ENCODE assay signal across 14 cellular contexts in genomic region chr1:94298861-94299260, GRCh38.
DNase-seq lines count a peak whose midpoint lies in the region; ATAC-seq and TF ChIP-seq lines count a peak whose summit lies in the region.
"Had no signal": no experiment of that assay in that cellular context is flagged by ENCODE, and none has a peak within 500 bp of the region (broad histone marks: within the 10 kb centered on the region; RNA-seq: fewer than 3 reads in every experiment).

No MANE protein-coding gene starts in this region.

- no peak overlapping the region for H3K9ac ChIP-seq in fibroblast of lung (ENCODE audit: insufficient read depth, low read length)

- no peak overlapping the region for H2AFZ ChIP-seq in fibroblast of lung (ENCODE audit: low read length)

- H3K4me1 ChIP-seq in fibroblast of lung (ENCODE audit: control insufficient read depth, extremely low read depth, insufficient read depth, low read length) (peaks cover 19% of the 10 kb centered on the region), aorta (ENCODE audit: control insufficient read depth in 1 of 2, insufficient read depth in 2 of 2, low read length in 2 of 2) (no peaks in the 10 kb centered on the region)

- ATAC-seq in aorta (ENCODE audit: low FRiP score): peak; percentile 75

- no peak overlapping the region for H3K4me3 ChIP-seq in fibroblast of lung (replicated peaks in 1 of 4; ENCODE audit: control extremely low read depth in 1 of 4, insufficient read depth in 1 of 4, low read depth in 3 of 4, low read length in 4 of 4)
- no peak overlapping the region for H3K4me3 ChIP-seq in aorta (ENCODE audit: low read length in 2 of 2)
- H3K4me3 ChIP-seq: cardiac muscle cell, SK-N-MC had no signal

- DNase-seq in NCI-H748 (lab: John Stamatoyannopoulos, UW; ENCODE audit: unreplicated experiment) (peak; percentile 1), NCI-H748 treated with DMSO at 0.1 percent for 48 hours (lab: John Stamatoyannopoulos, UW) (no peak), fibroblast of lung (ENCODE audit: low read depth in 2 of 2) (peak in 1 of 2 donors; percentile 83), lung microvascular endothelial cell (ENCODE audit: low read depth in 2 of 2) (peak; percentile 71 to 85), aorta (no peak), NCI-H510A treated with DMSO at 0.1 percent for 48 hours (lab: John Stamatoyannopoulos, UW) (no peak), NCI-H2196 treated with DMSO at 0.1 percent for 48 hours (lab: John Stamatoyannopoulos, UW; ENCODE audit: unreplicated experiment) (no peak)
- DNase-seq in NK-92 treated with Interleukin-12 subunit alpha and Interleukin-12 subunit beta, amount 100 ng/mL, for 24 hours (lab: John Stamatoyannopoulos, UW): no peak
- DNase-seq: 8988T; activated CD4-positive, alpha-beta T cell treated with anti-CD3 and anti-CD28 coated beads for 48 hours; NCI-H1105 treated with DMSO at 0.1 percent for 48 hours; NCI-H526 treated with DMSO at 0.1 percent for 48 hours had no signal

- H3K27ac ChIP-seq in fibroblast of lung (ENCODE audit: insufficient read depth, low read length) (no peak overlapping the region), aorta (ENCODE audit: low read depth in 1 of 2, low read length in 2 of 2) (no peak overlapping the region)
- H3K27ac ChIP-seq: cardiac muscle cell, SK-N-MC had no signal

- H3K27me3 ChIP-seq in fibroblast of lung (ENCODE audit: control insufficient read depth, insufficient read depth, low read length): no peaks in the 10 kb centered on the region
- no peaks in the 10 kb centered on the region for H3K27me3 ChIP-seq in aorta (ENCODE audit: control insufficient read depth in 1 of 2, insufficient read depth in 2 of 2, low read length in 1 of 2)
- H3K27me3 ChIP-seq: cardiac muscle cell had no signal

- WGBS in aorta, 2 donors: 18 to 27% methylated on average over 2 of the region's 2 CpGs

- H3K79me2 ChIP-seq in fibroblast of lung (ENCODE audit: control insufficient read depth, insufficient read depth, low read length): no peaks in the 10 kb centered on the region

- H3K9me3 ChIP-seq in fibroblast of lung (ENCODE audit: control insufficient read depth, insufficient read depth, low read depth, low read length) (no peaks in the 10 kb centered on the region), aorta (ENCODE audit: control insufficient read depth, low read length) (no peaks in the 10 kb centered on the region)

- TF ChIP-seq CTCF in fibroblast of lung (conservative IDR thresholded peaks at IDR 0.05 in 1 of 2, IDR thresholded peaks at IDR 0.05 in 1 of 2; ENCODE audit: low read depth in 1 of 2, low read length in 2 of 2): no peak

- peak overlapping the region; percentile 23 for H3K4me2 ChIP-seq in fibroblast of lung (ENCODE audit: extremely low read depth, insufficient read depth, low read length)

- H3K36me3 ChIP-seq in fibroblast of lung (ENCODE audit: control insufficient read depth, insufficient read depth, low read length) (no peaks in the 10 kb centered on the region), aorta (ENCODE audit: control insufficient read depth in 1 of 2, insufficient read depth in 2 of 2, low read length in 1 of 2) (no peaks in the 10 kb centered on the region)
- H3K36me3 ChIP-seq: cardiac muscle cell had no signal

- no peaks in the 10 kb centered on the region for H4K20me1 ChIP-seq in fibroblast of lung (ENCODE audit: control insufficient read depth, extremely low read depth, insufficient read depth, low read length)

- intact Hi-C loops in aorta (cut with DNase I): no loop called here

Comparison
In these comparisons a context has a peak if more than half of its experiments do, and no peak if none do; other contexts are left out.
1. DNase-seq: peak in NCI-H748 (single experiment) and lung microvascular endothelial cell (2 of 2); none in NCI-H748 treated with DMSO at 0.1 percent for 48 hours (single experiment), aorta (0 of 2), NCI-H510A treated with DMSO at 0.1 percent for 48 hours (single experiment), NK-92 treated with Interleukin-12 subunit alpha and Interleukin-12 subunit beta, amount 100 ng/mL, for 24 hours (single experiment) and NCI-H2196 treated with DMSO at 0.1 percent for 48 hours (single experiment).